Comparison of ENCODE assay signal across 9 cellular contexts in the genomic region with DNA sequence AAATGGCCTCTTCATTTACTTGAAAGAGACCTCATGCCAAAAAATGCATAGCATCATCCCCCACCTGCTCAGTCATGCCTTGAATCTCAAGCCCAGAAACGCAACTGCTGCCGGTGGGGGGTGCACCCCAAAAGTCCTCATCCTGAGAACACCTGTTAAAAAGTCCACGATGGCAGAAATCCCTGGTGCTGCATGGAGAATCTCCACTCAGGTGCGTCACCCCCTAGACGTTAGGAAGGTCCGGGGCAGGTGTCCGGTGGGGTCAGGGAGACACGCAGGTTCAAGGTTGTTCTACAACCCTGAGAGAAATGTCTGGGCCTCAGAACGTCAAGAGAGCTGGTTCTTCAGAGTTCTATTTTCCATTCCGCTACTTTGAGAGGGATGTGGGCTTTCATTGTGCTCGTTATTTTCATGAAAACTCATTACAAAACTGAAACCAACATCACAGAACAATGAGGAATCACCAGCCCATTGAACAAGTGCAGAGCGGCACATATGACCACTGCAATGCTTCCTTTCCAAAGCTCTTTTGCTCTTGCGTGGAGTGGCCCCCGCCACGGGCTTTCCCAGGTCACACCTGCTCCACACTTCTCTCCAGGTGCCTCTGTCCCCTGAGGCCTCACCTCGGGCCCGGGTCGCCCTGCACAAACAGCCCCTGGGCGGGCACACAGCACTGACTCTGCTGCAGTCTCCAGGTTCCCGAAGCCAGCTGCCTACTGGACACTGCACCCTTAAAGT.
A peak's percentile ranks its signal among the peaks of the same experiment; 100 is the strongest.
DNase-seq lines count a peak whose midpoint lies in the region; ATAC-seq and FAIRE-seq lines count a peak whose summit lies in the region.
"Had no signal": no experiment of that assay in that cellular context is flagged by ENCODE, and none has a peak within 500 bp of the region (broad histone marks: within the 10 kb centered on the region; RNA-seq: fewer than 3 reads in every experiment).

No MANE protein-coding gene starts in this region.

- H3K4me2 ChIP-seq in BLaER1, result peak overlapping the region; percentile 85

- H3K4me1 Mint-ChIP-seq in stimulated activated effector memory CD8-positive, alpha-beta T cell treated with anti-CD3 and anti-CD28 coated beads, Interleukin-12 subunit alpha, Interleukin-12 subunit beta, amount 100 ng/mL, for 72 hours, result peaks cover 54% of the 10 kb centered on the region

- H3K9ac ChIP-seq in BLaER1, result peak overlapping the region; percentile 70

- ATAC-seq in HG03196 (IDR thresholded peaks at IDR 0.05; ENCODE audit: unreplicated experiment), result peak; percentile 75
- peak; percentile 90 for ATAC-seq in stimulated activated effector memory CD8-positive, alpha-beta T cell treated with anti-CD3 and anti-CD28 coated beads, Interleukin-12 subunit alpha, Interleukin-12 subunit beta, amount 100 ng/mL, for 72 hours

- H3K4me1 ChIP-seq in BLaER1, result peaks cover 56% of the 10 kb centered on the region

- H3K36me3 Mint-ChIP-seq in stimulated activated effector memory CD8-positive, alpha-beta T cell treated with anti-CD3 and anti-CD28 coated beads, Interleukin-12 subunit alpha, Interleukin-12 subunit beta, amount 100 ng/mL, for 72 hours, result peaks cover 5% of the 10 kb centered on the region

- no peaks in the 10 kb centered on the region for H3K36me3 ChIP-seq in BLaER1
- no peaks in the 10 kb centered on the region for H3K36me3 ChIP-seq in H7 (replicated peaks; ENCODE audit: control insufficient read depth, insufficient read depth, low read length)

- no peaks in the 10 kb centered on the region for H3K9me3 Mint-ChIP-seq in stimulated activated effector memory CD8-positive, alpha-beta T cell treated with anti-CD3 and anti-CD28 coated beads, Interleukin-12 subunit alpha, Interleukin-12 subunit beta, amount 100 ng/mL, for 72 hours

- peak overlapping the region; percentile 24; the same call in 1 of the 2 replicates for H3K4me3 ChIP-seq in BLaER1
- no peak overlapping the region for H3K4me3 ChIP-seq in H7 (ENCODE audit: insufficient read depth, low read depth, low read length)

- peak overlapping the region; percentile 85 for H3K27ac ChIP-seq in BLaER1

- no peaks in the 10 kb centered on the region for H3K9me3 ChIP-seq in BLaER1

- H4K20me1 ChIP-seq in BLaER1, result no peaks in the 10 kb centered on the region

- H3K27ac Mint-ChIP-seq in stimulated activated effector memory CD8-positive, alpha-beta T cell treated with anti-CD3 and anti-CD28 coated beads, Interleukin-12 subunit alpha, Interleukin-12 subunit beta, amount 100 ng/mL, for 72 hours, result peak overlapping the region; percentile 91

- DNase-seq in GM19239 (ENCODE audit: insufficient read length, low spot score) (peak; percentile 59), activated T-cell treated with anti-CD3 and anti-CD28 coated beads for 48 hours (ENCODE audit: low read depth) (peak; percentile 40), islet precursor cell (peak; percentile 46), NCI-H1694 treated with DMSO at 0.1 percent for 48 hours (lab: John Stamatoyannopoulos, UW) (no peak), H7 (no peak)
- DNase-seq in stimulated activated effector memory CD8-positive, alpha-beta T cell treated with anti-CD3 and anti-CD28 coated beads, Interleukin-12 subunit alpha, Interleukin-12 subunit beta, amount 100 ng/mL, for 72 hours (ENCODE audit: low spot score in 2 of 2), result peak; percentile 36 to 73

- FAIRE-seq in GM19239 (lab: Jason Lieb, UNC), result peak; percentile 98
- FAIRE-seq: G401.6 had no signal

- H3K27me3 ChIP-seq in BLaER1, result no peaks in the 10 kb centered on the region
- H3K27me3 ChIP-seq in H7 (ENCODE audit: control insufficient read depth, insufficient read depth, low read length), result no peaks in the 10 kb centered on the region

- peak overlapping the region; percentile 71 for H3K4me3 Mint-ChIP-seq in stimulated activated effector memory CD8-positive, alpha-beta T cell treated with anti-CD3 and anti-CD28 coated beads, Interleukin-12 subunit alpha, Interleukin-12 subunit beta, amount 100 ng/mL, for 72 hours

Comparison
In these comparisons a context has a peak if more than half of its experiments do, and no peak if none do; other contexts are left out.
1. DNase-seq: peak in GM19239 (single experiment), activated T-cell treated with anti-CD3 and anti-CD28 coated beads for 48 hours (single experiment), islet precursor cell (single experiment) and stimulated activated effector memory CD8-positive, alpha-beta T cell treated with anti-CD3 and anti-CD28 coated beads, Interleukin-12 subunit alpha, Interleukin-12 subunit beta, amount 100 ng/mL, for 72 hours (2 of 2); none in NCI-H1694 treated with DMSO at 0.1 percent for 48 hours (single experiment) and H7 (single experiment).